8 cellular contexts compared by ENCODE assay signal in the genomic region with DNA sequence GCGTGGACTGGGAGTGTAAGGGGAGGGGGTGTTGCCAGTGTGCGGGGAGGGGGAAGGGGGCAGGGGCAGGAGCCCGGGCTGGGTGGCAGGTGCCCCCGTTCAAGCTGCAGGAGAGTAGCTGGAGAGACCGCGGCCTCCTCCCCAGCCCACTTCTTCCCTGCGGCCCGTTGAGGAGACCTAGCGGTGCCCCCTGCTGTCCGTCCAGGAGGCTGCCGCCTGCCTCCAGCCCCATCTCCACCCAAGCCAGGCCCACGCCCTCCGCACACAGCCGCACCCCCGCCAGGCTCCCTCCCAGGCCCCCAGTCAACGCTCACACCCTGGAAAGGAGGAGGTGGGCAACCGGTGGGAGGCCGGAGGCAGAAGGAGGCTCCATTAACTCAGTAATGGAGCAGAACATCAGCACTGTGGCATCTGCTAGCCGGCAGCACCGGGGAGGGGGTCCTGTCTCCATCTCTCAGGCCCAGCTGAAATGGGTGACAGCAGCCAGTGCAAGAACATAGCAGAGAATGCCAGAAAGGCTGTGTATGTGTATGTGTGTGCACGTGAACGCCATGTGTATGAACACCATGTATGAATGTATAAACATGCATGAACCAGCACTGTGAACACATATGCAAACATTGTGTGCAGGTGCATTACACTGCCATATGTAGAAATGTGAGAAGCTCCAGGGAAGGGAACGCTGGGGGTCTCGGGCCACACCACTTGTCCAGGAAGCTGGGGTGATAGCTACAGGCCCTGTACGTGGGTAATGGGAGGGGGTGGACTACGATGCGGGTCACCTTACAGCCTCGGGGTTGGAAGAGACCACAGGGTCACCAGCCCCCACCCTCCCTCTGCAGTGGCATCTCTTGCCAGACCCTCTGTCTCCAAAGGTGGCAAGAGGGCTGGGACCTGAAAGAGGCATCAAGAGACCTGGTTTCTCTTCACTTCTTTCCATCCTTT.
A peak's percentile ranks its signal among the peaks of the same experiment; 100 is the strongest.
DNase-seq lines count a peak whose midpoint lies in the region; ATAC-seq, FAIRE-seq and TF ChIP-seq lines count a peak whose summit lies in the region.

No MANE protein-coding gene starts in this region.

- CTCF ChIA-PET in A673 (lab: Charles Lee) = interaction anchor here (0.7 to 1.5 kb wide), 3 partner anchors 26 to 471 kb away, joined by 4 to 11 read pairs (median 4); no protein-coding TSS in a partner anchor

- no peaks in the 10 kb centered on the region for H3K9me3 ChIP-seq in A673 (ENCODE audit: low read depth, low read length, poor library complexity, severe bottlenecking)

- no peaks in the 10 kb centered on the region for H3K9me3 Mint-ChIP-seq in activated naive CD4-positive, alpha-beta T cell treated with anti-CD3 and anti-CD28 coated beads, Interleukin-2, amount 50 U/mL, for 72 hours

- no peak for TF ChIP-seq POLR2A in GM12892 (IDR thresholded peaks at IDR 0.05; ENCODE audit: low read depth, low read length)

- H3K4me1 ChIP-seq in A673 (ENCODE audit: insufficient read depth, low read length, poor library complexity, severe bottlenecking) = peaks cover 47% of the 10 kb centered on the region

- H3K36me3 Mint-ChIP-seq in activated naive CD4-positive, alpha-beta T cell treated with anti-CD3 and anti-CD28 coated beads, Interleukin-2, amount 50 U/mL, for 72 hours = no peaks in the 10 kb centered on the region

- no peak for TF ChIP-seq EP300 in Ishikawa (IDR thresholded peaks at IDR 0.05; ENCODE audit: borderline replicate concordance)

- TF ChIP-seq RAD21 in Ishikawa (IDR thresholded peaks at IDR 0.05; ENCODE audit: low read depth) = peak; percentile 73; the same call in 1 of the 2 replicates

- peak; percentile 95 for ATAC-seq in SK-N-SH treated with all-trans-retinoic acid at 6 μM for 48 hours
- ATAC-seq in activated naive CD4-positive, alpha-beta T cell treated with anti-CD3 and anti-CD28 coated beads, Interleukin-2, amount 50 U/mL, for 72 hours = peak; percentile 48 to 80
- peak; percentile 87 for ATAC-seq in sciatic nerve
- no peak for ATAC-seq in GM18520 (IDR thresholded peaks at IDR 0.05; ENCODE audit: unreplicated experiment)

- TF ChIP-seq CTCF in A673 (conservative IDR thresholded peaks at IDR 0.05; ENCODE audit: low read depth, low read length) = peak; percentile 72

- no TSS peak for BruUV-seq in A673 (replicated peaks; lab: Mats Ljungman, UMichigan)

- H3K27me3 ChIP-seq in A673 (replicated peaks; ENCODE audit: insufficient read depth, low read depth, low read length, poor library complexity) = no peaks in the 10 kb centered on the region

- DNase-seq in A673 (ENCODE audit: low spot score) (peak; percentile 85), GM12892 (ENCODE audit: insufficient read length) (peak; percentile 84), cardiac septum (ENCODE audit: low spot score) (peak; percentile 88), sciatic nerve (ENCODE audit: low spot score) (peak; percentile 82)
- DNase-seq in activated naive CD4-positive, alpha-beta T cell treated with anti-CD3 and anti-CD28 coated beads, Interleukin-2, amount 50 U/mL, for 72 hours (ENCODE audit: low spot score in 2 of 2) = peak in 1 of 2 donors; percentile 66

- intact Hi-C loops in A673 (cut with micrococcal nuclease; ENCODE audit: unreplicated experiment) = loop anchor here (1.0 kb wide), 1 partner anchor 124 kb away; no protein-coding TSS in a partner anchor
- intact Hi-C loops in cardiac septum (cut with DNase I) = no loop called here
- intact Hi-C loops in sciatic nerve (cut with DNase I) = no loop called here

- no peak for FAIRE-seq in GM12892 (lab: Jason Lieb, UNC)

- peak overlapping the region; percentile 37 for H3K27ac ChIP-seq in A673 (ENCODE audit: low read depth, low read length, poor library complexity, severe bottlenecking)

- no peak overlapping the region for H3K4me3 ChIP-seq in A673 (ENCODE audit: low read depth, low read length, poor library complexity, severe bottlenecking)

- no peak overlapping the region for H3K27ac Mint-ChIP-seq in activated naive CD4-positive, alpha-beta T cell treated with anti-CD3 and anti-CD28 coated beads, Interleukin-2, amount 50 U/mL, for 72 hours

- H3K36me3 ChIP-seq in A673 (ENCODE audit: insufficient read depth, low read length, poor library complexity, severe bottlenecking) = no peaks in the 10 kb centered on the region

- POLR2A ChIA-PET in A673 (lab: Charles Lee; ENCODE audit: low non-redundant PET) = no interaction called here

TF ChIP-seq in Ishikawa, 13 proteins besides CTCF, POLR2A, EP300 and RAD21 (continues in another document):
- TF ChIP-seq TEAD4 (IDR thresholded peaks at IDR 0.05) (no peak), CREB1 (IDR thresholded peaks at IDR 0.05; ENCODE audit: low read depth) (no peak), ZBTB7A (IDR thresholded peaks at IDR 0.05; ENCODE audit: low read depth) (no peak), CEBPB (IDR thresholded peaks at IDR 0.05) (no peak), YY1 (IDR thresholded peaks at IDR 0.05; ENCODE audit: low read depth) (no peak), TCF12 (IDR thresholded peaks at IDR 0.05; ENCODE audit: low read depth) (no peak)
- TF ChIP-seq, protein P1, sequence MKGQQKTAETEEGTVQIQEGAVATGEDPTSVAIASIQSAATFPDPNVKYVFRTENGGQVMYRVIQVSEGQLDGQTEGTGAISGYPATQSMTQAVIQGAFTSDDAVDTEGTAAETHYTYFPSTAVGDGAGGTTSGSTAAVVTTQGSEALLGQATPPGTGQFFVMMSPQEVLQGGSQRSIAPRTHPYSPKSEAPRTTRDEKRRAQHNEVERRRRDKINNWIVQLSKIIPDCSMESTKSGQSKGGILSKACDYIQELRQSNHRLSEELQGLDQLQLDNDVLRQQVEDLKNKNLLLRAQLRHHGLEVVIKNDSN (IDR thresholded peaks at IDR 0.05) = no peak
- TF ChIP-seq, protein P2, sequence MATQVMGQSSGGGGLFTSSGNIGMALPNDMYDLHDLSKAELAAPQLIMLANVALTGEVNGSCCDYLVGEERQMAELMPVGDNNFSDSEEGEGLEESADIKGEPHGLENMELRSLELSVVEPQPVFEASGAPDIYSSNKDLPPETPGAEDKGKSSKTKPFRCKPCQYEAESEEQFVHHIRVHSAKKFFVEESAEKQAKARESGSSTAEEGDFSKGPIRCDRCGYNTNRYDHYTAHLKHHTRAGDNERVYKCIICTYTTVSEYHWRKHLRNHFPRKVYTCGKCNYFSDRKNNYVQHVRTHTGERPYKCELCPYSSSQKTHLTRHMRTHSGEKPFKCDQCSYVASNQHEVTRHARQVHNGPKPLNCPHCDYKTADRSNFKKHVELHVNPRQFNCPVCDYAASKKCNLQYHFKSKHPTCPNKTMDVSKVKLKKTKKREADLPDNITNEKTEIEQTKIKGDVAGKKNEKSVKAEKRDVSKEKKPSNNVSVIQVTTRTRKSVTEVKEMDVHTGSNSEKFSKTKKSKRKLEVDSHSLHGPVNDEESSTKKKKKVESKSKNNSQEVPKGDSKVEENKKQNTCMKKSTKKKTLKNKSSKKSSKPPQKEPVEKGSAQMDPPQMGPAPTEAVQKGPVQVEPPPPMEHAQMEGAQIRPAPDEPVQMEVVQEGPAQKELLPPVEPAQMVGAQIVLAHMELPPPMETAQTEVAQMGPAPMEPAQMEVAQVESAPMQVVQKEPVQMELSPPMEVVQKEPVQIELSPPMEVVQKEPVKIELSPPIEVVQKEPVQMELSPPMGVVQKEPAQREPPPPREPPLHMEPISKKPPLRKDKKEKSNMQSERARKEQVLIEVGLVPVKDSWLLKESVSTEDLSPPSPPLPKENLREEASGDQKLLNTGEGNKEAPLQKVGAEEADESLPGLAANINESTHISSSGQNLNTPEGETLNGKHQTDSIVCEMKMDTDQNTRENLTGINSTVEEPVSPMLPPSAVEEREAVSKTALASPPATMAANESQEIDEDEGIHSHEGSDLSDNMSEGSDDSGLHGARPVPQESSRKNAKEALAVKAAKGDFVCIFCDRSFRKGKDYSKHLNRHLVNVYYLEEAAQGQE (IDR thresholded peaks at IDR 0.05; ENCODE audit: low read depth) = no peak

TF ChIP-seq in SK-N-SH treated with all-trans-retinoic acid at 6 μM for 48 hours, 23 proteins besides CTCF, POLR2A, EP300 and RAD21 (continues in another document):
- TF ChIP-seq ARNTL (CRISPR knock-in tag; IDR thresholded peaks at IDR 0.05; ENCODE audit: borderline replicate concordance, low read depth) (no peak), ZFP3 (CRISPR knock-in tag; IDR thresholded peaks at IDR 0.05) (no peak)
- TF ChIP-seq, protein P3, sequence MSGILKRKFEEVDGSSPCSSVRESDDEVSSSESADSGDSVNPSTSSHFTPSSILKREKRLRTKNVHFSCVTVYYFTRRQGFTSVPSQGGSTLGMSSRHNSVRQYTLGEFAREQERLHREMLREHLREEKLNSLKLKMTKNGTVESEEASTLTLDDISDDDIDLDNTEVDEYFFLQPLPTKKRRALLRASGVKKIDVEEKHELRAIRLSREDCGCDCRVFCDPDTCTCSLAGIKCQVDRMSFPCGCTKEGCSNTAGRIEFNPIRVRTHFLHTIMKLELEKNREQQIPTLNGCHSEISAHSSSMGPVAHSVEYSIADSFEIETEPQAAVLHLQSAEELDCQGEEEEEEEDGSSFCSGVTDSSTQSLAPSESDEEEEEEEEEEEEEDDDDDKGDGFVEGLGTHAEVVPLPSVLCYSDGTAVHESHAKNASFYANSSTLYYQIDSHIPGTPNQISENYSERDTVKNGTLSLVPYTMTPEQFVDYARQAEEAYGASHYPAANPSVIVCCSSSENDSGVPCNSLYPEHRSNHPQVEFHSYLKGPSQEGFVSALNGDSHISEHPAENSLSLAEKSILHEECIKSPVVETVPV (CRISPR knock-in tag; IDR thresholded peaks at IDR 0.05) = no peak
- TF ChIP-seq, protein P4, sequence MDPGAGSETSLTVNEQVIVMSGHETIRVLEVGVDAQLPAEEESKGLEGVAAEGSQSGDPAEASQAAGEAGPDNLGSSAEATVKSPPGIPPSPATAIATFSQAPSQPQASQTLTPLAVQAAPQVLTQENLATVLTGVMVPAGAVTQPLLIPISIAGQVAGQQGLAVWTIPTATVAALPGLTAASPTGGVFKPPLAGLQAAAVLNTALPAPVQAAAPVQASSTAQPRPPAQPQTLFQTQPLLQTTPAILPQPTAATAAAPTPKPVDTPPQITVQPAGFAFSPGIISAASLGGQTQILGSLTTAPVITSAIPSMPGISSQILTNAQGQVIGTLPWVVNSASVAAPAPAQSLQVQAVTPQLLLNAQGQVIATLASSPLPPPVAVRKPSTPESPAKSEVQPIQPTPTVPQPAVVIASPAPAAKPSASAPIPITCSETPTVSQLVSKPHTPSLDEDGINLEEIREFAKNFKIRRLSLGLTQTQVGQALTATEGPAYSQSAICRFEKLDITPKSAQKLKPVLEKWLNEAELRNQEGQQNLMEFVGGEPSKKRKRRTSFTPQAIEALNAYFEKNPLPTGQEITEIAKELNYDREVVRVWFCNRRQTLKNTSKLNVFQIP (CRISPR knock-in tag; IDR thresholded peaks at IDR 0.05; ENCODE audit: borderline replicate concordance, low read depth) = no peak
